Comparison of ENCODE assay signal across 8 cellular contexts in genomic region chr3:172561894-172562664, GRCh38. TPM values are rescaled to one million over a fixed set of nuclear protein-coding genes. Genes with fewer than 3 reads are reported as not detected.
DNase-seq lines count a peak whose midpoint lies in the region; ATAC-seq and TF ChIP-seq lines count a peak whose summit lies in the region.

No MANE protein-coding gene starts in this region.

- no peak for DNase-seq in CD8-positive, alpha-beta memory T cell
- DNase-seq in HK-2 (ENCODE audit: unreplicated experiment) = peak; percentile 47
- peak; percentile 66 for DNase-seq in MCF 10A (ENCODE audit: unreplicated experiment)
- no peak for DNase-seq in NCI-H69 (lab: John Stamatoyannopoulos, UW)
- no peak for DNase-seq in SKM-1 treated with dmso at 0.1 percent for 144 hours (lab: John Stamatoyannopoulos, UW; ENCODE audit: unreplicated experiment)
- no peak for DNase-seq in NCI-H1092 (lab: John Stamatoyannopoulos, UW)

- TSS peak; percentile 76 for BruUV-seq in MCF 10A (replicated peaks; lab: Mats Ljungman, UMichigan)

- H3K9me3 ChIP-seq in CD8-positive, alpha-beta memory T cell (ENCODE audit: low read length) = no peaks in the 10 kb centered on the region

- H3K27ac Mint-ChIP-seq in CD8-positive, alpha-beta memory T cell = peak overlapping the region in 7 of 8 donors; percentile 3 to 84 (median 38)
- H3K27ac Mint-ChIP-seq in MCF 10A (ENCODE audit: low read depth, unreplicated experiment) (peak overlapping the region; percentile 95), nephron (peak overlapping the region; percentile 15 to 92 (median 74))

- H3K27me3 ChIP-seq in CD8-positive, alpha-beta memory T cell (ENCODE audit: insufficient read depth, low read length, poor library complexity, severe bottlenecking) = no peaks in the 10 kb centered on the region

- no peak overlapping the region for H3K27ac ChIP-seq in CD8-positive, alpha-beta memory T cell (ENCODE audit: low read depth, low read length)

- no peaks in the 10 kb centered on the region for H3K27me3 Mint-ChIP-seq in CD8-positive, alpha-beta memory T cell
- no peaks in the 10 kb centered on the region for H3K27me3 Mint-ChIP-seq in MCF 10A (ENCODE audit: insufficient read depth, unreplicated experiment)
- no peaks in the 10 kb centered on the region for H3K27me3 Mint-ChIP-seq in nephron (ENCODE audit: low read depth)

- no peak overlapping the region for H3K4me3 ChIP-seq in CD8-positive, alpha-beta memory T cell (ENCODE audit: low read length)

- H3K9me3 Mint-ChIP-seq in CD8-positive, alpha-beta memory T cell = no peaks in the 10 kb centered on the region
- H3K9me3 Mint-ChIP-seq in MCF 10A (ENCODE audit: unreplicated experiment) = no peaks in the 10 kb centered on the region
- H3K9me3 Mint-ChIP-seq in nephron = peaks cover 5% of the 10 kb centered on the region

- H3K36me3 ChIP-seq in CD8-positive, alpha-beta memory T cell (ENCODE audit: insufficient read depth, low read length) = no peaks in the 10 kb centered on the region

- H3K4me1 Mint-ChIP-seq in CD8-positive, alpha-beta memory T cell = peaks cover 18 to 31% (median 27%) of the 10 kb centered on the region in 3 donors
- peaks cover 37% of the 10 kb centered on the region for H3K4me1 Mint-ChIP-seq in MCF 10A (ENCODE audit: insufficient read depth, unreplicated experiment)
- peaks cover 24% of the 10 kb centered on the region for H3K4me1 Mint-ChIP-seq in nephron

- POLR2A ChIA-PET in CD8-positive, alpha-beta memory T cell (lab: Charles Lee) = no interaction called here
- POLR2A ChIA-PET in MCF 10A (lab: Yijun Ruan, JAX) = interaction anchor here (0.6 to 4.3 kb wide), 20 partner anchors 10 to 1751 kb away, joined by 3 to 45 read pairs (median 5); partner anchors contain the start of gene TNFSF10

- peak overlapping the region in 5 of 7 donors; percentile 27 to 56 (median 40) for H3K4me3 Mint-ChIP-seq in CD8-positive, alpha-beta memory T cell
- H3K4me3 Mint-ChIP-seq in MCF 10A (ENCODE audit: unreplicated experiment) (peak overlapping the region; percentile 57), nephron (no peak overlapping the region)

- peaks cover 16% of the 10 kb centered on the region for H3K4me1 ChIP-seq in CD8-positive, alpha-beta memory T cell (ENCODE audit: insufficient read depth, low read length)

- TF ChIP-seq CTCF in MCF 10A (IDR thresholded peaks at IDR 0.05; ENCODE audit: unreplicated experiment) (no peak), nephron (IDR thresholded peaks at IDR 0.05; ENCODE audit: unreplicated experiment in 3 of 3) (no peak)

- ATAC-seq in HG02852 (IDR thresholded peaks at IDR 0.05; ENCODE audit: unreplicated experiment) = no peak

- CTCF ChIA-PET in CD8-positive, alpha-beta memory T cell (lab: Charles Lee) = interaction anchor here (1.8 kb wide), 1 partner anchor 10 kb away, joined by 5 read pairs; no protein-coding TSS in a partner anchor
- CTCF ChIA-PET in MCF 10A (lab: Yijun Ruan, JAX) = interaction anchor here (0.8 to 1.6 kb wide), 8 partner anchors 16 to 428 kb away, joined by 3 to 7 read pairs (median 4); no protein-coding TSS in a partner anchor

- intact Hi-C loops in MCF 10A (cut with micrococcal nuclease) = no loop called here

- no peaks in the 10 kb centered on the region for H3K36me3 Mint-ChIP-seq in CD8-positive, alpha-beta memory T cell
- H3K36me3 Mint-ChIP-seq in MCF 10A (ENCODE audit: insufficient read depth, unreplicated experiment) = peaks cover 17% of the 10 kb centered on the region
- no peaks in the 10 kb centered on the region for H3K36me3 Mint-ChIP-seq in nephron (ENCODE audit: low read depth)

RNA-seq across cellular contexts. Expression of gene TNFSF10, which starts 38.8 kb away (rescaled TPM):
- 10 to 100 TPM; 38.2 to 41.9 TPM for total RNA-seq in CD8-positive, alpha-beta memory T cell
- 48.1 TPM for polyA plus RNA-seq in CD8-positive, alpha-beta memory T cell
- total RNA-seq in MCF 10A (2022) = 0.25 and 0.54 TPM in 2 replicates

Comparison
In these comparisons a context has a peak if more than half of its experiments do, and no peak if none do; other contexts are left out.
1. DNase-seq: peak in HK-2 (single experiment) and MCF 10A (single experiment); none in CD8-positive, alpha-beta memory T cell (0 of 5), NCI-H69 (single experiment), SKM-1 treated with dmso at 0.1 percent for 144 hours (single experiment) and NCI-H1092 (single experiment).
2. H3K27ac Mint-ChIP-seq: peak in every context shown above with its lines; median percentile 95 in MCF 10A; 74 in nephron; 38 in CD8-positive, alpha-beta memory T cell.
3. H3K4me3 Mint-ChIP-seq: peak in CD8-positive, alpha-beta memory T cell (5 of 7) and MCF 10A (single experiment); none in nephron (0 of 3).
4. RNA of gene TNFSF10, which starts 38.8 kb away (total RNA-seq): 38.2 to 41.9 TPM in CD8-positive, alpha-beta memory T cell; 0.25 to 0.54 TPM in MCF 10A; every median in the first group is over 10 times any median in the second.